In the genomic region with DNA sequence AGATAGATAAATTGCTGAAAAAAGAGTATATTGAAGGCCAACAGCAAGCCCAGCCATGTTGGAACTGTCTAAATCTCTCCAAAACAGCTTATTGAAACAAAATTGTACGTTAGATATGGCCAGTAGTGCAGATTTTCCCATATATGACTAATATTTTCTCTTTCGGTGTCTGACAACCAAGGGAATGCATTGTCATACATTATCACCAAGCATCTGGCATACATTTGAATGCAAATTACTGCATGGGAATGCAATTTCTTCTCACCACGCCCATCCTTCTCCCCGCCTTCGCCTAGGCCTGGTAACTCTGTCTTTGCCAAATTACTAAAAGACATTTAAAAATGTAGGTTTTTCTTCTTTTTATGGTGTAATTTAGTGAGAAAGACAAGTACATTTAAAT, we compare ENCODE assay signal across 12 cellular contexts.
"Had no signal": no experiment of that assay in that cellular context is flagged by ENCODE, and none has a peak within 500 bp of the region (broad histone marks: within the 10 kb centered on the region; RNA-seq: fewer than 3 reads in every experiment).

No MANE protein-coding gene starts in this region.

- H3K4me3 ChIP-seq: psoas muscle, right lobe of liver had no signal

- H3K4me1 ChIP-seq: psoas muscle had no signal

- ATAC-seq: psoas muscle; right lobe of liver; stimulated activated naive CD8-positive, alpha-beta T cell treated with anti-CD3 and anti-CD28 coated beads, Interleukin-15, Interleukin-2, amounts not matched to agents 100 U/mL and 50 U/mL, for 24 hours had no signal

- H3K4me3 Mint-ChIP-seq: activated CD4-positive, alpha-beta T cell treated with anti-CD3 and anti-CD28 coated beads, Interleukin-2, amount 10 ng/mL, durations not matched to agents 7 days and 5 days; activated naive CD4-positive, alpha-beta T cell treated with anti-CD3 and anti-CD28 coated beads for 36 hours; dendritic cell treated with granulocyte-macrophage colony-stimulating factor and Interleukin-4, amounts not matched to agents 40 ng/mL and 50 ng/mL, for 4 days; nephron progenitor cell had no signal

- H3K9me3 ChIP-seq: psoas muscle, right lobe of liver had no signal

- H3K27me3 ChIP-seq: right lobe of liver had no signal

- H3K36me3 ChIP-seq: right lobe of liver had no signal

- H3K4me1 Mint-ChIP-seq: activated CD4-positive, alpha-beta T cell treated with anti-CD3 and anti-CD28 coated beads, Interleukin-2, amount 10 ng/mL, durations not matched to agents 7 days and 5 days had no signal

- H3K9me3 Mint-ChIP-seq: activated CD4-positive, alpha-beta T cell treated with anti-CD3 and anti-CD28 coated beads, Interleukin-2, amount 10 ng/mL, durations not matched to agents 7 days and 5 days; activated naive CD4-positive, alpha-beta T cell treated with anti-CD3 and anti-CD28 coated beads for 36 hours; dendritic cell treated with granulocyte-macrophage colony-stimulating factor and Interleukin-4, amounts not matched to agents 40 ng/mL and 50 ng/mL, for 4 days; nephron progenitor cell had no signal

- DNase-seq: activated CD4-positive, alpha-beta T cell treated with anti-CD3 and anti-CD28 coated beads, Interleukin-2, amount 10 ng/mL, durations not matched to agents 7 days and 5 days; activated CD4-positive, CD25-positive, alpha-beta regulatory T cell; activated CD8-positive, alpha-beta memory T cell treated with anti-CD3 and anti-CD28 coated beads for 24 hours; activated naive CD4-positive, alpha-beta T cell treated with anti-CD3 and anti-CD28 coated beads for 36 hours; erythroblast; mesendoderm; nephron progenitor cell; psoas muscle; right lobe of liver; stimulated activated CD4-positive, alpha-beta T cell treated with anti-CD3 and anti-CD28 coated beads, Interleukin-2, amount 100 ng/mL, for 48 hours; stimulated activated naive CD8-positive, alpha-beta T cell treated with anti-CD3 and anti-CD28 coated beads, Interleukin-15, Interleukin-2, amounts not matched to agents 100 U/mL and 50 U/mL, for 24 hours had no signal

- H3K27ac ChIP-seq: psoas muscle, right lobe of liver had no signal

- H3K27ac Mint-ChIP-seq: activated CD4-positive, alpha-beta T cell treated with anti-CD3 and anti-CD28 coated beads, Interleukin-2, amount 10 ng/mL, durations not matched to agents 7 days and 5 days; activated naive CD4-positive, alpha-beta T cell treated with anti-CD3 and anti-CD28 coated beads for 36 hours; dendritic cell treated with granulocyte-macrophage colony-stimulating factor and Interleukin-4, amounts not matched to agents 40 ng/mL and 50 ng/mL, for 4 days; nephron progenitor cell had no signal
